Comparison of ENCODE assay signal across 1 cellular context in genomic region chr1:25682059-25682601, GRCh38.
TF ChIP-seq lines count a peak whose summit lies in the region.

No MANE protein-coding gene starts in this region.

TF ChIP-seq in HepG2, 621 proteins besides CTCF, POLR2A, EP300 and RAD21 (continued from another document):
- TF ChIP-seq ZNF430 (CRISPR knock-in tag; IDR thresholded peaks at IDR 0.05) = no peak
- no peak for TF ChIP-seq NFIB (CRISPR knock-in tag; IDR thresholded peaks at IDR 0.05; ENCODE audit: borderline replicate concordance)
- TF ChIP-seq ZNF775 (CRISPR knock-in tag; IDR thresholded peaks at IDR 0.05; ENCODE audit: borderline replicate concordance) = no peak
- TF ChIP-seq ZFP36 (IDR thresholded peaks at IDR 0.05; ENCODE audit: borderline replicate concordance, low read depth, low read length, partially characterized antibody) = no peak
- no peak for TF ChIP-seq SMAD9 (CRISPR knock-in tag; IDR thresholded peaks at IDR 0.05)
- no peak for TF ChIP-seq ZBTB39 (CRISPR knock-in tag; IDR thresholded peaks at IDR 0.05)
- TF ChIP-seq ZNF414 (CRISPR knock-in tag; IDR thresholded peaks at IDR 0.05) = no peak
- TF ChIP-seq ZNF263 (CRISPR knock-in tag; IDR thresholded peaks at IDR 0.05) = no peak
- no peak for TF ChIP-seq ZNF646 (CRISPR knock-in tag; IDR thresholded peaks at IDR 0.05)
